19 cellular contexts compared by ENCODE assay signal in genomic region chr1:149963358-149963757, GRCh38. TPM values are rescaled to one million over a fixed set of nuclear protein-coding genes. Genes with fewer than 3 reads are reported as not detected.
A peak's percentile ranks its signal among the peaks of the same experiment; 100 is the strongest.
DNase-seq lines count a peak whose midpoint lies in the region; ATAC-seq and TF ChIP-seq lines count a peak whose summit lies in the region.
"Had no signal": no experiment of that assay in that cellular context is flagged by ENCODE, and none has a peak within 500 bp of the region (broad histone marks: within the 10 kb centered on the region; RNA-seq: fewer than 3 reads in every experiment).

No MANE protein-coding gene starts in this region.

- peaks cover 10% of the 10 kb centered on the region for H4K20me1 ChIP-seq in smooth muscle cell (ENCODE audit: low read depth)

- ATAC-seq in CD4-positive, CD25-positive, alpha-beta regulatory T cell (ENCODE audit: low read depth in 2 of 2), result no peak
- no peak for ATAC-seq in gastroesophageal sphincter
- ATAC-seq in GM21723 (IDR thresholded peaks at IDR 0.05; ENCODE audit: unreplicated experiment), result no peak
- ATAC-seq in activated naive CD4-positive, alpha-beta T cell treated with anti-CD3 and anti-CD28 coated beads, Interleukin-2, amount 50 U/mL, for 72 hours, result no peak
- ATAC-seq: activated CD8-positive, alpha-beta T cell treated with anti-CD3 and anti-CD28 coated beads, Interleukin-2, amount 10 ng/mL, durations not matched to agents 7 days and 5 days; activated T-helper 17 cell treated with anti-CD3 and anti-CD28 coated beads, Interleukin-2, amount 50 U/mL, for 72 hours; naive thymus-derived CD4-positive, alpha-beta T cell had no signal

- no peak for TF ChIP-seq EP300 in gastroesophageal sphincter (IDR thresholded peaks at IDR 0.05)

- no peaks in the 10 kb centered on the region for H3K27me3 ChIP-seq in CD4-positive, CD25-positive, alpha-beta regulatory T cell (ENCODE audit: control insufficient read depth, insufficient read depth, low read length)
- no peaks in the 10 kb centered on the region for H3K27me3 ChIP-seq in adrenal gland
- H3K27me3 ChIP-seq in gastroesophageal sphincter, result no peaks in the 10 kb centered on the region
- no peaks in the 10 kb centered on the region for H3K27me3 ChIP-seq in smooth muscle cell (ENCODE audit: low read depth)
- no peaks in the 10 kb centered on the region for H3K27me3 ChIP-seq in A673 (replicated peaks; ENCODE audit: insufficient read depth, low read depth, low read length, poor library complexity)

- CTCF ChIA-PET in A673 (lab: Charles Lee), result interaction anchor here (0.7 to 1.4 kb wide), 2 partner anchors 202 to 224 kb away, joined by 3 to 10 read pairs; no protein-coding TSS in a partner anchor

- no peak overlapping the region for H3K4me2 ChIP-seq in smooth muscle cell

- peaks cover 7 to 19% (median 14%) of the 10 kb centered on the region in 4 donors for H3K4me1 Mint-ChIP-seq in CD4-positive, CD25-positive, alpha-beta regulatory T cell
- H3K4me1 Mint-ChIP-seq: brain had no signal

- no peak for TF ChIP-seq POLR2A in adrenal gland (IDR thresholded peaks at IDR 0.05)
- TF ChIP-seq POLR2A in gastroesophageal sphincter (IDR thresholded peaks at IDR 0.05), result no peak

- WGBS in adrenal gland, 4 donors, result 19 to 38% (median 33%) methylated on average over 3 of the region's 3 CpGs
- 39 to 41% methylated on average over 3 of the region's 3 CpGs for WGBS in gastroesophageal sphincter (ENCODE audit: low coverage in 1 of 2), 2 donors
- WGBS in smooth muscle cell (ENCODE audit: low lambda C conversion rate), result 77% methylated on average over 3 of the region's 3 CpGs

- peak overlapping the region; percentile 21 for H3K27ac ChIP-seq in CD4-positive, CD25-positive, alpha-beta regulatory T cell (ENCODE audit: insufficient read depth, low read length, poor library complexity, severe bottlenecking)
- H3K27ac ChIP-seq in adrenal gland, result peak overlapping the region in 3 of 5 donors; percentile 27 to 72 (median 52)
- peak overlapping the region in 3 of 4 donors; percentile 40 to 68 (median 63) for H3K27ac ChIP-seq in gastroesophageal sphincter
- H3K27ac ChIP-seq in smooth muscle cell (ENCODE audit: low read depth), result peak overlapping the region; percentile 42
- no peak overlapping the region for H3K27ac ChIP-seq in A673 (ENCODE audit: low read depth, low read length, poor library complexity, severe bottlenecking)

- peak overlapping the region in 2 of 3 donors; percentile 31 to 32 for H3K27ac Mint-ChIP-seq in CD4-positive, CD25-positive, alpha-beta regulatory T cell
- peak overlapping the region in 1 of 2 donors; percentile 77 for H3K27ac Mint-ChIP-seq in activated naive CD4-positive, alpha-beta T cell treated with anti-CD3 and anti-CD28 coated beads, Interleukin-2, amount 50 U/mL, for 72 hours
- H3K27ac Mint-ChIP-seq: activated T-helper 17 cell treated with anti-CD3 and anti-CD28 coated beads, Interleukin-2, amount 50 U/mL, for 72 hours had no signal

- H2AFZ ChIP-seq in smooth muscle cell (ENCODE audit: low read depth), result no peak overlapping the region

- no peak overlapping the region for H3K4me3 Mint-ChIP-seq in CD4-positive, CD25-positive, alpha-beta regulatory T cell
- H3K4me3 Mint-ChIP-seq: activated CD8-positive, alpha-beta T cell treated with anti-CD3 and anti-CD28 coated beads, Interleukin-2, amount 10 ng/mL, durations not matched to agents 7 days and 5 days; activated T-helper 17 cell treated with anti-CD3 and anti-CD28 coated beads, Interleukin-2, amount 50 U/mL, for 72 hours; brain; IgD-negative memory B cell; naive thymus-derived CD4-positive, alpha-beta T cell had no signal

- H3K4me3 ChIP-seq in CD4-positive, CD25-positive, alpha-beta regulatory T cell (ENCODE audit: low read depth, low read length), result no peak overlapping the region
- H3K4me3 ChIP-seq in adrenal gland (no peak overlapping the region), gastroesophageal sphincter (no peak overlapping the region), smooth muscle cell (no peak overlapping the region), A673 (ENCODE audit: low read depth, low read length, poor library complexity, severe bottlenecking) (no peak overlapping the region)

- H3K9me3 Mint-ChIP-seq in CD4-positive, CD25-positive, alpha-beta regulatory T cell, result no peaks in the 10 kb centered on the region
- no peaks in the 10 kb centered on the region for H3K9me3 Mint-ChIP-seq in activated naive CD4-positive, alpha-beta T cell treated with anti-CD3 and anti-CD28 coated beads, Interleukin-2, amount 50 U/mL, for 72 hours
- H3K9me3 Mint-ChIP-seq: activated T-helper 17 cell treated with anti-CD3 and anti-CD28 coated beads, Interleukin-2, amount 50 U/mL, for 72 hours; IgD-negative memory B cell; naive thymus-derived CD4-positive, alpha-beta T cell had no signal

- POLR2A ChIA-PET in A673 (lab: Charles Lee; ENCODE audit: low non-redundant PET), result no interaction called here

- intact Hi-C loops in adrenal gland (cut with DNase I) (loop anchor here (5.0 to 10.0 kb wide), 3 partner anchors 89 to 221 kb away; no protein-coding TSS in a partner anchor), A673 (cut with micrococcal nuclease; ENCODE audit: unreplicated experiment) (loop anchor here (2.0 kb wide), 1 partner anchor 87 kb away; no protein-coding TSS in a partner anchor)

- H3K36me3 ChIP-seq in CD4-positive, CD25-positive, alpha-beta regulatory T cell (ENCODE audit: control insufficient read depth, insufficient read depth, low read length), result peaks cover 32% of the 10 kb centered on the region
- H3K36me3 ChIP-seq in adrenal gland (replicated peaks in 1 of 2), result peaks cover 0 to 44% of the 10 kb centered on the region in 2 donors
- peaks cover 0 to 84% of the 10 kb centered on the region in 2 donors for H3K36me3 ChIP-seq in gastroesophageal sphincter
- H3K36me3 ChIP-seq in smooth muscle cell (ENCODE audit: low read depth), result peaks cover 12% of the 10 kb centered on the region
- peaks cover 21% of the 10 kb centered on the region for H3K36me3 ChIP-seq in A673 (ENCODE audit: insufficient read depth, low read length, poor library complexity, severe bottlenecking)

- no peaks in the 10 kb centered on the region for H3K79me2 ChIP-seq in smooth muscle cell (ENCODE audit: low read depth)

- peaks cover 43% of the 10 kb centered on the region for H3K36me3 Mint-ChIP-seq in CD4-positive, CD25-positive, alpha-beta regulatory T cell
- H3K36me3 Mint-ChIP-seq in activated naive CD4-positive, alpha-beta T cell treated with anti-CD3 and anti-CD28 coated beads, Interleukin-2, amount 50 U/mL, for 72 hours, result peaks cover 18 to 29% of the 10 kb centered on the region in 2 donors

- H3F3A ChIP-seq in smooth muscle cell (ENCODE audit: low read depth), result peaks cover 11% of the 10 kb centered on the region

- no peaks in the 10 kb centered on the region for H3K27me3 Mint-ChIP-seq in CD4-positive, CD25-positive, alpha-beta regulatory T cell
- H3K27me3 Mint-ChIP-seq: activated T-helper 17 cell treated with anti-CD3 and anti-CD28 coated beads, Interleukin-2, amount 50 U/mL, for 72 hours; IgD-negative memory B cell; naive thymus-derived CD4-positive, alpha-beta T cell had no signal

- no peak for TF ChIP-seq CTCF in adrenal gland (IDR thresholded peaks at IDR 0.05)
- no peak for TF ChIP-seq CTCF in gastroesophageal sphincter (IDR thresholded peaks at IDR 0.05)
- no peak for TF ChIP-seq CTCF in smooth muscle cell (IDR thresholded peaks at IDR 0.05; ENCODE audit: borderline replicate concordance, insufficient read depth, poor library complexity, severe bottlenecking)
- no peak for TF ChIP-seq CTCF in A673 (conservative IDR thresholded peaks at IDR 0.05; ENCODE audit: low read depth, low read length)

- no TSS peak for BruUV-seq in A673 (replicated peaks; lab: Mats Ljungman, UMichigan)

- no peak overlapping the region for H3K9ac ChIP-seq in smooth muscle cell (ENCODE audit: low read depth)

- peaks cover 8% of the 10 kb centered on the region for H3K4me1 ChIP-seq in CD4-positive, CD25-positive, alpha-beta regulatory T cell (ENCODE audit: control insufficient read depth, insufficient read depth, low read length, poor library complexity, severe bottlenecking)
- H3K4me1 ChIP-seq in adrenal gland (replicated peaks in 1 of 2), result peaks cover 16 to 20% of the 10 kb centered on the region in 2 donors
- H3K4me1 ChIP-seq in gastroesophageal sphincter, result peaks cover 0 to 31% (median 0%) of the 10 kb centered on the region in 3 donors
- no peaks in the 10 kb centered on the region for H3K4me1 ChIP-seq in smooth muscle cell (ENCODE audit: low read depth)
- no peaks in the 10 kb centered on the region for H3K4me1 ChIP-seq in A673 (ENCODE audit: insufficient read depth, low read length, poor library complexity, severe bottlenecking)

- DNase-seq in CD4-positive, CD25-positive, alpha-beta regulatory T cell, result no peak
- DNase-seq in adrenal gland, result peak in 1 of 7 donors; percentile 34
- DNase-seq in smooth muscle cell (lab: John Stamatoyannopoulos, UW; ENCODE audit: unreplicated experiment), result no peak
- DNase-seq in NCI-H2227 (lab: John Stamatoyannopoulos, UW; ENCODE audit: unreplicated experiment), result no peak
- no peak for DNase-seq in activated naive CD4-positive, alpha-beta T cell treated with anti-CD3 and anti-CD28 coated beads, Interleukin-2, amount 50 U/mL, for 72 hours (ENCODE audit: low spot score in 2 of 2)
- DNase-seq in A673 (ENCODE audit: low spot score), result no peak
- DNase-seq: activated CD8-positive, alpha-beta T cell treated with anti-CD3 and anti-CD28 coated beads, Interleukin-2, amount 10 ng/mL, durations not matched to agents 7 days and 5 days; H7; hippocampal formation; naive thymus-derived CD4-positive, alpha-beta T cell; NCI-H1092; retina; SHP77 treated with DMSO at 0.1 percent for 48 hours; stimulated activated CD4-positive, alpha-beta T cell treated with anti-CD3 and anti-CD28 coated beads, Interleukin-4, amount 100 ng/mL, for 1 hour had no signal

- no peaks in the 10 kb centered on the region for H3K9me3 ChIP-seq in CD4-positive, CD25-positive, alpha-beta regulatory T cell (ENCODE audit: control insufficient read depth in 2 of 2, low read length in 2 of 2)
- H3K9me3 ChIP-seq in adrenal gland (replicated peaks in 1 of 3) (no peaks in the 10 kb centered on the region), gastroesophageal sphincter (no peaks in the 10 kb centered on the region), smooth muscle cell (replicated peaks; ENCODE audit: low read depth) (no peaks in the 10 kb centered on the region), A673 (ENCODE audit: low read depth, low read length, poor library complexity, severe bottlenecking) (no peaks in the 10 kb centered on the region)

RNA-seq across cellular contexts. Expression of gene MTMR11, which starts 26.7 kb away (rescaled TPM):
- total RNA-seq in CD4-positive, CD25-positive, alpha-beta regulatory T cell, result 0.47 TPM
- under 1 TPM; 0.13 to 0.98 (median 0.48) TPM for polyA plus RNA-seq in CD4-positive, CD25-positive, alpha-beta regulatory T cell
- total RNA-seq in adrenal gland (10 to 100 TPM; 21.6 to 70.6 (median 40.2) TPM), gastroesophageal sphincter (10 to 100 TPM; 10.6 to 20.6 (median 14.4) TPM), smooth muscle cell (19.4 and 23.5 TPM in 2 replicates), A673 (2021) (5.6 and 6.5 TPM in 2 replicates)
- polyA plus RNA-seq in adrenal gland (10 to 100 TPM; 52.6 to 70.0 (median 60.2) TPM), smooth muscle cell (17.2 and 18.2 TPM in 2 replicates)
- 1 to 10 TPM; 2.3 to 4.5 TPM for total RNA-seq in activated naive CD4-positive, alpha-beta T cell treated with anti-CD3 and anti-CD28 coated beads, Interleukin-2, amount 50 U/mL, for 72 hours
- polyA plus RNA-seq: IgD-negative memory B cell; naive thymus-derived CD4-positive, alpha-beta T cell had no signal

RNA-seq across cellular contexts. Expression of gene SF3B4, which starts 35.8 kb away (rescaled TPM):
- 56.0 TPM for total RNA-seq in CD4-positive, CD25-positive, alpha-beta regulatory T cell
- polyA plus RNA-seq in CD4-positive, CD25-positive, alpha-beta regulatory T cell, result 100 to 1,000 TPM in 1 of 4 donors, 10 to 100 TPM in 3; 81.8 to 103 (median 87.4) TPM
- 10 to 100 TPM; 10.2 to 59.3 (median 35.5) TPM for total RNA-seq in adrenal gland
- polyA plus RNA-seq in adrenal gland, result 10 to 100 TPM; 41.0 to 83.6 (median 57.5) TPM
- total RNA-seq in gastroesophageal sphincter, result 10 to 100 TPM in 3 of 4 donors, 1 to 10 TPM in 1; 9.7 to 17.9 (median 14.0) TPM
- total RNA-seq in smooth muscle cell, result 27.3 and 32.8 TPM in 2 replicates
- 72.9 and 75.3 TPM in 2 replicates for polyA plus RNA-seq in smooth muscle cell
- total RNA-seq in activated naive CD4-positive, alpha-beta T cell treated with anti-CD3 and anti-CD28 coated beads, Interleukin-2, amount 50 U/mL, for 72 hours, result 10 to 100 TPM; 47.6 to 65.3 TPM
- 124 and 137 TPM in 2 replicates for total RNA-seq in A673 (2021)

RNA-seq across cellular contexts. Expression of gene SV2A, which starts 45.7 kb away (rescaled TPM):
- total RNA-seq in CD4-positive, CD25-positive, alpha-beta regulatory T cell, result 3.3 TPM
- polyA plus RNA-seq in CD4-positive, CD25-positive, alpha-beta regulatory T cell, result 1 to 10 TPM in 3 of 4 donors, under 1 TPM in 1; 0.91 to 2.7 (median 1.4) TPM
- total RNA-seq in adrenal gland (10 to 100 TPM in 4 of 8 donors, 1 to 10 TPM in 4; 2.8 to 31.8 (median 9.1) TPM), gastroesophageal sphincter (1 to 10 TPM; 6.2 to 9.2 (median 7.1) TPM), smooth muscle cell (9.8 and 14.6 TPM in 2 replicates), A673 (2021) (33.1 and 35.4 TPM in 2 replicates)
- polyA plus RNA-seq in adrenal gland (10 to 100 TPM; 11.1 to 24.1 (median 12.8) TPM), smooth muscle cell (10.5 and 14.0 TPM in 2 replicates)
- total RNA-seq in activated naive CD4-positive, alpha-beta T cell treated with anti-CD3 and anti-CD28 coated beads, Interleukin-2, amount 50 U/mL, for 72 hours, result 10 to 100 TPM; 10.9 to 14.6 TPM

RNA-seq across cellular contexts. Expression of gene OTUD7B, which starts 47.2 kb away (rescaled TPM):
- total RNA-seq in CD4-positive, CD25-positive, alpha-beta regulatory T cell, result 6.7 TPM
- polyA plus RNA-seq in CD4-positive, CD25-positive, alpha-beta regulatory T cell, result 1 to 10 TPM in 2 of 4 donors, under 1 TPM in 2; 0.57 to 1.3 (median 1.1) TPM
- 10 to 100 TPM; 14.4 to 45.7 (median 24.8) TPM for total RNA-seq in adrenal gland
- polyA plus RNA-seq in adrenal gland, result 10 to 100 TPM in 2 of 3 donors, 1 to 10 TPM in 1; 5.7 to 18.4 (median 10.2) TPM
- 10 to 100 TPM; 34.1 to 49.6 (median 42.3) TPM for total RNA-seq in gastroesophageal sphincter
- total RNA-seq in smooth muscle cell, result 10.8 and 16.1 TPM in 2 replicates
- 1.9 and 2.7 TPM in 2 replicates for polyA plus RNA-seq in smooth muscle cell
- total RNA-seq in activated naive CD4-positive, alpha-beta T cell treated with anti-CD3 and anti-CD28 coated beads, Interleukin-2, amount 50 U/mL, for 72 hours, result 10 to 100 TPM; 21.7 to 22.8 TPM
- 19.0 and 20.9 TPM in 2 replicates for total RNA-seq in A673 (2021)
